Comparison of ENCODE assay signal across 19 cellular contexts in the genomic region with DNA sequence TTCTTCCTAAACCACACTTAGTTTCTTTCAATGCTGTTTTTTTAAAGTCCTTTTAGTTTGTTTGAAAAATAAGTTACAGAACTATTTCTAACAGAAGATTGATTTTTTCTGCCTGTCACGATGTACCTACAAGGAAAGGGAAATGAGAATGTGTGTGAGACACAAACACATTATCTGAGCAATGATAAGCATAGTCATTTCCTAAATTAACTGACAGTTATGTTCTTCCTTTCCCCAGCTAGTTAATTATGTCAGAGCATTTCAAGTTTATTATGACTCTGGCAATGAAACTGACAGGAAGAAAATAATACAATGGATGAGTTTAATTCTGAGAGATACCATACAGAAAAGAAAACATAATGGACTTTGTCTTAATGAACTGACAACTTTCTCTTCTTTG. TPM values are rescaled to one million over a fixed set of nuclear protein-coding genes. Genes with fewer than 3 reads are reported as not detected.
DNase-seq lines count a peak whose midpoint lies in the region; TF ChIP-seq lines count a peak whose summit lies in the region.
"Had no signal": no experiment of that assay in that cellular context is flagged by ENCODE, and none has a peak within 500 bp of the region (broad histone marks: within the 10 kb centered on the region; RNA-seq: fewer than 3 reads in every experiment).

No MANE protein-coding gene starts in this region.

- H3K36me3 ChIP-seq in transverse colon: no peaks in the 10 kb centered on the region
- H3K36me3 ChIP-seq in effector memory CD4-positive, alpha-beta T cell (ENCODE audit: control insufficient read depth, insufficient read depth, low read length): no peaks in the 10 kb centered on the region
- H3K36me3 ChIP-seq: cardiac muscle cell, neural progenitor cell, thoracic aorta had no signal

- DNase-seq in activated naive CD4-positive, alpha-beta T cell treated with Interleukin-2 at 50 U/mL for 16 hours: no peak
- DNase-seq in NOMO-1 treated with dmso at 0.1 percent for 144 hours (lab: John Stamatoyannopoulos, UW; ENCODE audit: unreplicated experiment) (peak; percentile 20), NCI-H187 treated with DMSO at 0.1 percent for 48 hours (lab: John Stamatoyannopoulos, UW) (no peak), transverse colon (no peak)
- DNase-seq in activated T-helper 2 cell treated with anti-CD3 and anti-CD28 coated beads, Interferon-gamma antibody, Interleukin-2, Interleukin-4, amounts not matched to agents 10 μg/mL and 5 μg/mL and 100 μg/mL, durations not matched to agents 14 hours and 24 hours and 36 hours (ENCODE audit: low spot score): no peak
- no peak for DNase-seq in effector memory CD4-positive, alpha-beta T cell
- DNase-seq: amygdala, DMS79, foreskin fibroblast, H7, KG1, NCI-H1092, NCI-H2029 treated with DMSO at 0.1 percent for 48 hours, NCI-H345, T1000 had no signal

- peaks cover 0 to 6% (median 0%) of the 10 kb centered on the region in 4 donors for H3K4me1 ChIP-seq in transverse colon
- H3K4me1 ChIP-seq in effector memory CD4-positive, alpha-beta T cell (ENCODE audit: control insufficient read depth, insufficient read depth, low read length, poor library complexity, severe bottlenecking): peaks cover 35% of the 10 kb centered on the region
- H3K4me1 ChIP-seq: neural progenitor cell had no signal

- H3K27ac ChIP-seq in transverse colon: no peak overlapping the region
- no peak overlapping the region for H3K27ac ChIP-seq in effector memory CD4-positive, alpha-beta T cell (ENCODE audit: insufficient read depth, low read length, poor library complexity, severe bottlenecking)
- H3K27ac ChIP-seq: cardiac muscle cell, neural progenitor cell, thoracic aorta had no signal

- no peak for TF ChIP-seq EP300 in transverse colon (IDR thresholded peaks at IDR 0.05; ENCODE audit: low read depth)

- no peaks in the 10 kb centered on the region for H3K27me3 Mint-ChIP-seq in activated naive CD4-positive, alpha-beta T cell treated with anti-CD3 and anti-CD28 coated beads, Interleukin-2, amount 50 U/mL, for 24 hours
- peaks cover 14% of the 10 kb centered on the region for H3K27me3 Mint-ChIP-seq in activated T-helper 2 cell treated with anti-CD3 and anti-CD28 coated beads, Interferon-gamma antibody, Interleukin-2, Interleukin-4, amounts not matched to agents 10 μg/mL and 5 μg/mL and 100 μg/mL, durations not matched to agents 14 hours and 24 hours and 36 hours (ENCODE audit: low read depth)

- H3K27ac Mint-ChIP-seq in activated naive CD4-positive, alpha-beta T cell treated with anti-CD3 and anti-CD28 coated beads, Interleukin-2, amount 50 U/mL, for 24 hours: peak overlapping the region; percentile 93
- peak overlapping the region; percentile 42 for H3K27ac Mint-ChIP-seq in activated T-helper 2 cell treated with anti-CD3 and anti-CD28 coated beads, Interferon-gamma antibody, Interleukin-2, Interleukin-4, amounts not matched to agents 10 μg/mL and 5 μg/mL and 100 μg/mL, durations not matched to agents 14 hours and 24 hours and 36 hours
- H3K27ac Mint-ChIP-seq: neural progenitor cell had no signal

- no peaks in the 10 kb centered on the region for H3K27me3 ChIP-seq in transverse colon
- no peaks in the 10 kb centered on the region for H3K27me3 ChIP-seq in effector memory CD4-positive, alpha-beta T cell (replicated peaks; ENCODE audit: control insufficient read depth, insufficient read depth, low read length, poor library complexity, severe bottlenecking)
- H3K27me3 ChIP-seq: cardiac muscle cell, neural progenitor cell had no signal

- H3K36me3 Mint-ChIP-seq in activated naive CD4-positive, alpha-beta T cell treated with anti-CD3 and anti-CD28 coated beads, Interleukin-2, amount 50 U/mL, for 24 hours: no peaks in the 10 kb centered on the region
- no peaks in the 10 kb centered on the region for H3K36me3 Mint-ChIP-seq in activated T-helper 2 cell treated with anti-CD3 and anti-CD28 coated beads, Interferon-gamma antibody, Interleukin-2, Interleukin-4, amounts not matched to agents 10 μg/mL and 5 μg/mL and 100 μg/mL, durations not matched to agents 14 hours and 24 hours and 36 hours (ENCODE audit: low read depth)
- H3K36me3 Mint-ChIP-seq: neural progenitor cell had no signal

- no peaks in the 10 kb centered on the region for H3K9me3 Mint-ChIP-seq in activated naive CD4-positive, alpha-beta T cell treated with anti-CD3 and anti-CD28 coated beads, Interleukin-2, amount 50 U/mL, for 24 hours
- no peaks in the 10 kb centered on the region for H3K9me3 Mint-ChIP-seq in activated T-helper 2 cell treated with anti-CD3 and anti-CD28 coated beads, Interferon-gamma antibody, Interleukin-2, Interleukin-4, amounts not matched to agents 10 μg/mL and 5 μg/mL and 100 μg/mL, durations not matched to agents 14 hours and 24 hours and 36 hours
- H3K9me3 Mint-ChIP-seq: neural progenitor cell had no signal

- TF ChIP-seq POLR2A in transverse colon (IDR thresholded peaks at IDR 0.05): no peak

- H3K4me1 Mint-ChIP-seq in activated naive CD4-positive, alpha-beta T cell treated with anti-CD3 and anti-CD28 coated beads, Interleukin-2, amount 50 U/mL, for 24 hours: peaks cover 57% of the 10 kb centered on the region
- peaks cover 31% of the 10 kb centered on the region for H3K4me1 Mint-ChIP-seq in activated T-helper 2 cell treated with anti-CD3 and anti-CD28 coated beads, Interferon-gamma antibody, Interleukin-2, Interleukin-4, amounts not matched to agents 10 μg/mL and 5 μg/mL and 100 μg/mL, durations not matched to agents 14 hours and 24 hours and 36 hours (ENCODE audit: low read depth)
- H3K4me1 Mint-ChIP-seq: neural progenitor cell had no signal

- no peak for TF ChIP-seq CTCF in transverse colon (IDR thresholded peaks at IDR 0.05)

- intact Hi-C loops in activated T-helper 2 cell treated with anti-CD3 and anti-CD28 coated beads, Interferon-gamma antibody, Interleukin-2, Interleukin-4, amounts not matched to agents 10 μg/mL and 5 μg/mL and 100 μg/mL, durations not matched to agents 14 hours and 24 hours and 36 hours (cut with micrococcal nuclease): loop anchor here (2.0 to 5.0 kb wide), 3 partner anchors 117 to 430 kb away; no protein-coding TSS in a partner anchor
- intact Hi-C loops in transverse colon (cut with DNase I; ENCODE audit: low total_unique reads): no loop called here

- H3K9me3 ChIP-seq in transverse colon: no peaks in the 10 kb centered on the region
- H3K9me3 ChIP-seq in effector memory CD4-positive, alpha-beta T cell (ENCODE audit: control insufficient read depth, low read length): no peaks in the 10 kb centered on the region
- H3K9me3 ChIP-seq: thoracic aorta had no signal

- H3K4me3 Mint-ChIP-seq in activated naive CD4-positive, alpha-beta T cell treated with anti-CD3 and anti-CD28 coated beads, Interleukin-2, amount 50 U/mL, for 24 hours: peak overlapping the region; percentile 51
- no peak overlapping the region for H3K4me3 Mint-ChIP-seq in activated T-helper 2 cell treated with anti-CD3 and anti-CD28 coated beads, Interferon-gamma antibody, Interleukin-2, Interleukin-4, amounts not matched to agents 10 μg/mL and 5 μg/mL and 100 μg/mL, durations not matched to agents 14 hours and 24 hours and 36 hours (ENCODE audit: low read depth)
- H3K4me3 Mint-ChIP-seq: neural progenitor cell had no signal

- 18 to 39% methylated on average over 1 of the region's 1 CpG for WGBS in transverse colon (ENCODE audit: low coverage in 1 of 2), 2 donors

- no peak overlapping the region for H3K4me3 ChIP-seq in transverse colon
- no peak overlapping the region for H3K4me3 ChIP-seq in effector memory CD4-positive, alpha-beta T cell (ENCODE audit: insufficient read depth, low read depth, low read length, poor library complexity, severe bottlenecking)
- H3K4me3 ChIP-seq: cardiac muscle cell, neural progenitor cell, thoracic aorta had no signal

- in situ Hi-C loops in transverse colon (cut with MboI; ENCODE audit: low pct_ligation_motif_present in 1 of 4, low pct_unique_long_range_greater_than_20kb in 1 of 4, low sequenced_read_pairs in 3 of 4): loop anchor here in 2 of 4 donors (10.0 to 25.0 kb wide), 2 partner anchors 54 to 758 kb away; no protein-coding TSS in a partner anchor

RNA-seq across cellular contexts. Expression of gene LDHB, which starts 21.3 kb away (rescaled TPM):
- total RNA-seq in activated T-helper 2 cell treated with anti-CD3 and anti-CD28 coated beads, Interferon-gamma antibody, Interleukin-2, Interleukin-4, amounts not matched to agents 10 μg/mL and 5 μg/mL and 100 μg/mL, durations not matched to agents 14 hours and 24 hours and 36 hours: 1,305 and 1,321 TPM in 2 replicates
- 100 to 1,000 TPM in 3 of 4 donors, 10 to 100 TPM in 1; 68.1 to 145 (median 118) TPM for total RNA-seq in transverse colon
